9 cellular contexts compared by ENCODE assay signal in the genomic region with DNA sequence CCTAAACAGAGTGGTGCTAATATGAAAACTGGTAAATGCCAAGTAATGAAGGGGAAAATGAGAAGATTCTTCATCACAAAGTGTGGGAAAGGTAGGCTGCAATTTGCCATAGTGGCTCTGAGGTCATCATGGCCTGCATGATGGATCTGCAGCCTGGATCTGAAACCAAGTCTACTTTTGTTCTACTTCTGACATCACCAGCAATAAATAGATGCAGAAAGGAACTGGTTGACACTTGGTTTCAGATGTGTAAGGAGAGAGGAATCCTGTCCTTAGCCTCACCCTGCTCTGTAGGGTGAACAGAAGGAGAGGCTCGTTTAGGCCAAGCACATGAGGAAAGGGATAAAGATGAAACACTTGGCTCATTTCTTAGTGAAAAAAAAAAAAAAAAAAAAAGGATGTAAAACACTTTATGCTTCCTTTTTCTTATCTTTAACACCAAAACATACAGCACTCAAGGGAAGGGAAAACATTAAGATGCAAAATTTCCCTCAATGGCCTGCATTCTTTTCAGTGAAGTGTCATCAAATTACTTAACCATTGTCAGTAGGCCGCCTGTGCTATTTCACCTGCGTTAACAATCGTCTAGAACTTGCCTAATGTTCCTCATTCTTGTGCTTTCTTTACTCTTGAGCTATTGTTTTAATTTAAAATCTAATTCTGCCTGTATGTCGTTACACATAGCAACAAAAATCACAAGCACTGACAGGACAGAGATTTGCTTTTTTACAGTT.
A peak's percentile ranks its signal among the peaks of the same experiment; 100 is the strongest.
DNase-seq lines count a peak whose midpoint lies in the region; ATAC-seq lines count a peak whose summit lies in the region.
"Had no signal": no experiment of that assay in that cellular context is flagged by ENCODE, and none has a peak within 500 bp of the region (broad histone marks: within the 10 kb centered on the region; RNA-seq: fewer than 3 reads in every experiment).

No MANE protein-coding gene starts in this region.

- DNase-seq in amniotic epithelial cell (ENCODE audit: low read depth) (peak; percentile 45), skeletal muscle cell (ENCODE audit: low read depth) (peak; percentile 16), kidney glomerular epithelial cell (lab: John Stamatoyannopoulos, UW) (no peak), cortex of kidney (lab: John Stamatoyannopoulos, UW) (no peak)
- DNase-seq: aorta, sigmoid colon had no signal

- H3K4me3 ChIP-seq in skeletal muscle cell (ENCODE audit: low read depth, low read length) = no peak overlapping the region
- H3K4me3 ChIP-seq: sigmoid colon had no signal

- ATAC-seq in GM19025 (IDR thresholded peaks at IDR 0.05; ENCODE audit: low read depth, unreplicated experiment) = peak; percentile 53
- peak; percentile 76 for ATAC-seq in HG02884 (IDR thresholded peaks at IDR 0.05; ENCODE audit: unreplicated experiment)
- ATAC-seq in activated CD4-positive, CD25-positive, alpha-beta regulatory T cell treated with anti-CD3 and anti-CD28 coated beads, Interleukin-2, amount 50 U/mL, for 24 hours = no peak

Comparison
In these comparisons a context has a peak if more than half of its experiments do, and no peak if none do; other contexts are left out.
1. ATAC-seq: peak in GM19025 (single experiment) and HG02884 (single experiment); none in activated CD4-positive, CD25-positive, alpha-beta regulatory T cell treated with anti-CD3 and anti-CD28 coated beads, Interleukin-2, amount 50 U/mL, for 24 hours (0 of 2).
2. DNase-seq: peak in amniotic epithelial cell (single experiment) and skeletal muscle cell (single experiment); none in kidney glomerular epithelial cell (single experiment) and cortex of kidney (single experiment).